1 cellular context compared by ENCODE assay signal in genomic region chr1:37807555-37808368, GRCh38.
TF ChIP-seq lines count a peak whose summit lies in the region.

TSS of gene C1orf122 (plus strand) at chr1:37807790. CDS start at chr1:37808405, 615 bp downstream.
TSS of gene YRDC (minus strand) at chr1:37808208. CDS start at chr1:37808180, 28 bp downstream.

TF ChIP-seq in K562, 482 proteins besides CTCF, POLR2A, EP300 and RAD21 (continued from another document and continues in another):
- TF ChIP-seq CUX1 (CRISPR knock-in tag; IDR thresholded peaks at IDR 0.05) (no peak), MTA2 (IDR thresholded peaks at IDR 0.05; ENCODE audit: low read depth) (no peak), ZFP91 (CRISPR knock-in tag; IDR thresholded peaks at IDR 0.05) (peak; percentile 98), NFXL1 (CRISPR knock-in tag; IDR thresholded peaks at IDR 0.05) (no peak), PPARD (CRISPR knock-in tag; IDR thresholded peaks at IDR 0.05) (no peak), NFYB (IDR thresholded peaks at IDR 0.05; ENCODE audit: extremely low read depth, insufficient read length) (no peak), ZFP30 (CRISPR knock-in tag; IDR thresholded peaks at IDR 0.05; ENCODE audit: borderline replicate concordance) (no peak), EP400 (IDR thresholded peaks at IDR 0.05) (peak; percentile 76; the same call in 1 of the 2 replicates), ZNF699 (CRISPR knock-in tag; IDR thresholded peaks at IDR 0.05; ENCODE audit: insufficient replicate concordance) (no peak), ETV1 (tag; conservative IDR thresholded peaks at IDR 0.05; ENCODE audit: low read depth) (peak; percentile 76), ERF (CRISPR knock-in tag; IDR thresholded peaks at IDR 0.05) (0 out of 2 replicates have a peak, but pooled peaks have one; percentile 44), ATF2 (CRISPR knock-in tag; IDR thresholded peaks at IDR 0.05) (no peak), PCBP1 (IDR thresholded peaks at IDR 0.05; ENCODE audit: low read depth, low read length, poor library complexity, severe bottlenecking) (peak; percentile 33), HIVEP1 (CRISPR knock-in tag; IDR thresholded peaks at IDR 0.05) (no peak), NEUROD1 (IDR thresholded peaks at IDR 0.05; ENCODE audit: borderline replicate concordance, low read depth, low read length, partially characterized antibody) (peak; percentile 75), MAZ (CRISPR knock-in tag; conservative IDR thresholded peaks at IDR 0.05 in 1 of 2, IDR thresholded peaks at IDR 0.05 in 1 of 2) (peak; percentile 22 to 25; a peak in 1 of 4 replicates), LEF1 (IDR thresholded peaks at IDR 0.05) (no peak), SIX5 (IDR thresholded peaks at IDR 0.05; ENCODE audit: borderline replicate concordance in 1 of 2, insufficient read depth in 1 of 2, low read depth in 1 of 2, low read length in 2 of 2) (0 out of 4 replicates have a peak, but pooled peaks of 1 of the 2 experiments have one; percentile 19), SIN3B (IDR thresholded peaks at IDR 0.05; ENCODE audit: low read depth) (peak; percentile 92), KDM2B (CRISPR knock-in tag; IDR thresholded peaks at IDR 0.05) (no peak), SRSF7 (optimal IDR thresholded peaks at IDR 0.05; ENCODE audit: low read depth, low read length) (no peak), SMARCC2 (IDR thresholded peaks at IDR 0.05; ENCODE audit: low read depth) (no peak), RFX5 (IDR thresholded peaks at IDR 0.05; ENCODE audit: low read depth, low read length) (no peak), POLR2AphosphoS5 (IDR thresholded peaks at IDR 0.05; ENCODE audit: control insufficient read depth, insufficient read depth, low read depth, low read length) (peak; percentile 81), SUPT5H (IDR thresholded peaks at IDR 0.05) (peak; percentile 63), MLX (CRISPR knock-in tag; conservative IDR thresholded peaks at IDR 0.05) (no peak), NFRKB (IDR thresholded peaks at IDR 0.05; ENCODE audit: low read depth) (no peak), HMG20B (CRISPR knock-in tag; IDR thresholded peaks at IDR 0.05) (no peak), HDAC2 (IDR thresholded peaks at IDR 0.05) (no peak), KLF13 (tag; IDR thresholded peaks at IDR 0.05; ENCODE audit: borderline replicate concordance, low read depth) (no peak), CREB3L1 (IDR thresholded peaks at IDR 0.05; ENCODE audit: borderline replicate concordance, low read depth) (peak; percentile 41; the same call in 1 of the 2 replicates), TOE1 (IDR thresholded peaks at IDR 0.05; ENCODE audit: borderline replicate concordance) (peak; percentile 87), TOE1 (CRISPR knock-in tag; IDR thresholded peaks at IDR 0.05; ENCODE audit: borderline replicate concordance, low read depth) (no peak), TAF1 (IDR thresholded peaks at IDR 0.05; ENCODE audit: control insufficient read depth, extremely low read depth, insufficient read depth, low read length, severe bottlenecking) (peak; percentile 75)
- TF ChIP-seq, protein P1, sequence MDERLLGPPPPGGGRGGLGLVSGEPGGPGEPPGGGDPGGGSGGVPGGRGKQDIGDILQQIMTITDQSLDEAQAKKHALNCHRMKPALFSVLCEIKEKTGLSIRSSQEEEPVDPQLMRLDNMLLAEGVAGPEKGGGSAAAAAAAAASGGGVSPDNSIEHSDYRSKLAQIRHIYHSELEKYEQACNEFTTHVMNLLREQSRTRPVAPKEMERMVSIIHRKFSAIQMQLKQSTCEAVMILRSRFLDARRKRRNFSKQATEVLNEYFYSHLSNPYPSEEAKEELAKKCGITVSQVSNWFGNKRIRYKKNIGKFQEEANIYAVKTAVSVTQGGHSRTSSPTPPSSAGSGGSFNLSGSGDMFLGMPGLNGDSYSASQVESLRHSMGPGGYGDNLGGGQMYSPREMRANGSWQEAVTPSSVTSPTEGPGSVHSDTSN (CRISPR knock-in tag; IDR thresholded peaks at IDR 0.05; ENCODE audit: low read depth), result no peak
- TF ChIP-seq, protein P1 (tag; conservative IDR thresholded peaks at IDR 0.05; ENCODE audit: low read depth), result no peak
- TF ChIP-seq, protein P2, sequence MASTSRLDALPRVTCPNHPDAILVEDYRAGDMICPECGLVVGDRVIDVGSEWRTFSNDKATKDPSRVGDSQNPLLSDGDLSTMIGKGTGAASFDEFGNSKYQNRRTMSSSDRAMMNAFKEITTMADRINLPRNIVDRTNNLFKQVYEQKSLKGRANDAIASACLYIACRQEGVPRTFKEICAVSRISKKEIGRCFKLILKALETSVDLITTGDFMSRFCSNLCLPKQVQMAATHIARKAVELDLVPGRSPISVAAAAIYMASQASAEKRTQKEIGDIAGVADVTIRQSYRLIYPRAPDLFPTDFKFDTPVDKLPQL (IDR thresholded peaks at IDR 0.05; ENCODE audit: extremely low read depth, insufficient read length), result no peak
- TF ChIP-seq, protein P3, sequence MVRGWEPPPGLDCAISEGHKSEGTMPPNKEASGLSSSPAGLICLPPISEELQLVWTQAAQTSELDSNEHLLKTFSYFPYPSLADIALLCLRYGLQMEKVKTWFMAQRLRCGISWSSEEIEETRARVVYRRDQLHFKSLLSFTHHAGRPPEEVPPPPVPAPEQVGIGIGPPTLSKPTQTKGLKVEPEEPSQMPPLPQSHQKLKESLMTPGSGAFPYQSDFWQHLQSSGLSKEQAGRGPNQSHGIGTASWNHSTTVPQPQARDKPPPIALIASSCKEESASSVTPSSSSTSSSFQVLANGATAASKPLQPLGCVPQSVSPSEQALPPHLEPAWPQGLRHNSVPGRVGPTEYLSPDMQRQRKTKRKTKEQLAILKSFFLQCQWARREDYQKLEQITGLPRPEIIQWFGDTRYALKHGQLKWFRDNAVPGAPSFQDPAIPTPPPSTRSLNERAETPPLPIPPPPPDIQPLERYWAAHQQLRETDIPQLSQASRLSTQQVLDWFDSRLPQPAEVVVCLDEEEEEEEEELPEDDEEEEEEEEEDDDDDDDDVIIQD (CRISPR knock-in tag; IDR thresholded peaks at IDR 0.05), result no peak
- TF ChIP-seq, protein P4, sequence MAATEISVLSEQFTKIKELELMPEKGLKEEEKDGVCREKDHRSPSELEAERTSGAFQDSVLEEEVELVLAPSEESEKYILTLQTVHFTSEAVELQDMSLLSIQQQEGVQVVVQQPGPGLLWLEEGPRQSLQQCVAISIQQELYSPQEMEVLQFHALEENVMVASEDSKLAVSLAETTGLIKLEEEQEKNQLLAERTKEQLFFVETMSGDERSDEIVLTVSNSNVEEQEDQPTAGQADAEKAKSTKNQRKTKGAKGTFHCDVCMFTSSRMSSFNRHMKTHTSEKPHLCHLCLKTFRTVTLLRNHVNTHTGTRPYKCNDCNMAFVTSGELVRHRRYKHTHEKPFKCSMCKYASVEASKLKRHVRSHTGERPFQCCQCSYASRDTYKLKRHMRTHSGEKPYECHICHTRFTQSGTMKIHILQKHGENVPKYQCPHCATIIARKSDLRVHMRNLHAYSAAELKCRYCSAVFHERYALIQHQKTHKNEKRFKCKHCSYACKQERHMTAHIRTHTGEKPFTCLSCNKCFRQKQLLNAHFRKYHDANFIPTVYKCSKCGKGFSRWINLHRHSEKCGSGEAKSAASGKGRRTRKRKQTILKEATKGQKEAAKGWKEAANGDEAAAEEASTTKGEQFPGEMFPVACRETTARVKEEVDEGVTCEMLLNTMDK (IDR thresholded peaks at IDR 0.05; ENCODE audit: borderline replicate concordance, insufficient read depth, low read depth, low read length, poor library complexity, severe bottlenecking), result peak; percentile 22
- TF ChIP-seq, protein P5, sequence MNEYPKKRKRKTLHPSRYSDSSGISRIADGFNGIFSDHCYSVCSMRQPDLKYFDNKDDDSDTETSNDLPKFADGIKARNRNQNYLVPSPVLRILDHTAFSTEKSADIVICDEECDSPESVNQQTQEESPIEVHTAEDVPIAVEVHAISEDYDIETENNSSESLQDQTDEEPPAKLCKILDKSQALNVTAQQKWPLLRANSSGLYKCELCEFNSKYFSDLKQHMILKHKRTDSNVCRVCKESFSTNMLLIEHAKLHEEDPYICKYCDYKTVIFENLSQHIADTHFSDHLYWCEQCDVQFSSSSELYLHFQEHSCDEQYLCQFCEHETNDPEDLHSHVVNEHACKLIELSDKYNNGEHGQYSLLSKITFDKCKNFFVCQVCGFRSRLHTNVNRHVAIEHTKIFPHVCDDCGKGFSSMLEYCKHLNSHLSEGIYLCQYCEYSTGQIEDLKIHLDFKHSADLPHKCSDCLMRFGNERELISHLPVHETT (CRISPR knock-in tag; conservative IDR thresholded peaks at IDR 0.05 in 1 of 2, IDR thresholded peaks at IDR 0.05 in 1 of 2), result peak in 1 of 2 experiments; percentile 74; a peak in 2 of 4 replicates
